10 cellular contexts compared by ENCODE assay signal in the genomic region with DNA sequence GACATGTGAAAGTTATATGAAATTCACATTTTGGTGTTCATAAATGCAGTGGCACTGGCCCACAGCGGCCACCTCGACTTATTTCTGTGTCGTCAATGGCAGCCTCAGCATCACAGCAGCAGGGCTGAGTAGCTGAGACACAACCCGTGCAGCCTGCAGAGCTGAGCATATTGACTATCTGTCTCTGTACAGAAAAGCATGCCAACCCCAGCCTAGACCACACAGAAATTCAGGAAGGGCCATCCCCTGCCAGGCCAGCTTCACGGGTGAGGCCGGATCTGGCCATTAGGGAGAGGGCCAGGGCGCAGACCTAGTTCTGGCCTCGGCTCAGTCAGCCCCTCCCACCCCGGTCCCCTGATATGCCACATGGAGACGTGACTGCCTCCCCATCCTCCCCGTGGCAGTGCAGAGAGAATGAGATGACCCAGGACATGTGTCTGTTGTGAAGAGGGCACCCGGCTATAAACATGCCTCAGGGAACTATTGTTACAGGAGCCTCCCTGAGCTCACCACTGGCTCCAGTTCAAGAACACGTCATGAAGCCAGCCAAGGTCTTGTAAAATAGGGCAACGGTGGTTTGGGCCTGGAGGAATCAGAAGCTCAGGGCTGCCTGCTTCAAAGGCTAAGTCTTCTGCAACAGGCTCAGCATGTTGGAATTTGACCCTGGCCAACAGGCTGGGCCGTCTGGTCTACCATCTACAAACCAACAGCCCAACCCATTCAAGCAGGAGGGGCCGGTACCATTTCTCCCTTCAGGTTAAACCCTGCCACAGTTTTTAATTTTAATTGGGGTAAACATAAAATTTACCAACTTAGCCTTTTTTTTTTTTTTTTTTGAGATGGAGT. TPM values are rescaled to one million over a fixed set of nuclear protein-coding genes. Genes with fewer than 3 reads are reported as not detected.
DNase-seq lines count a peak whose midpoint lies in the region; ATAC-seq lines count a peak whose summit lies in the region.
"Had no signal": no experiment of that assay in that cellular context is flagged by ENCODE, and none has a peak within 500 bp of the region (broad histone marks: within the 10 kb centered on the region; RNA-seq: fewer than 3 reads in every experiment).

No MANE protein-coding gene starts in this region.

- H3K4me1 ChIP-seq in ACC112 (ENCODE audit: control insufficient read depth, insufficient read depth, low read length, unreplicated experiment), result peaks cover 12% of the 10 kb centered on the region

- H3K79me2 ChIP-seq in ACC112 (ENCODE audit: control insufficient read depth, insufficient read depth, low read length, unreplicated experiment), result no peaks in the 10 kb centered on the region

- no peak for ATAC-seq in GM18870 (IDR thresholded peaks at IDR 0.05; ENCODE audit: unreplicated experiment)

- H3K27me3 ChIP-seq in ACC112 (ENCODE audit: insufficient read depth, low read length) (no peaks in the 10 kb centered on the region), MG63 (no peaks in the 10 kb centered on the region)

- peak; percentile 97 for DNase-seq in MG63
- peak; percentile 97 for DNase-seq in astrocyte of the hippocampus (ENCODE audit: low read depth, low spot score)
- DNase-seq in iris pigment epithelial cell (ENCODE audit: low read depth), result peak; percentile 100
- peak; percentile 86 for DNase-seq in superior temporal gyrus (ENCODE audit: extremely low spot score)
- no peak for DNase-seq in activated naive CD4-positive, alpha-beta T cell treated with anti-CD3 and anti-CD28 coated beads, Interleukin-2, amount 50 U/mL, for 16 hours
- no peak for DNase-seq in NAMALWA (ENCODE audit: low spot score)
- DNase-seq: activated B cell treated with CpG ODN at 0.5 μM for 24 hours, DND-41 had no signal

- no peaks in the 10 kb centered on the region for H3K9me3 ChIP-seq in MG63

- H3K27ac ChIP-seq in ACC112 (ENCODE audit: low read depth, low read length), result peak overlapping the region; percentile 62

- H3K36me3 ChIP-seq in ACC112 (ENCODE audit: insufficient read depth, low read length), result no peaks in the 10 kb centered on the region
- no peaks in the 10 kb centered on the region for H3K36me3 ChIP-seq in MG63

- peak overlapping the region; percentile 10 for H2AFZ ChIP-seq in ACC112 (ENCODE audit: low read length, unreplicated experiment)

- H3K4me3 ChIP-seq in ACC112 (ENCODE audit: low read depth, low read length), result no peak overlapping the region
- no peak overlapping the region for H3K4me3 ChIP-seq in MG63

RNA-seq across cellular contexts. Expression of a gene that starts 25.5 kb away (rescaled TPM):
- total RNA-seq in MG63 (2014; rRNA removed; shearing (Covaris generic); ENCODE audit: low replicate concordance), result 35.4 and 66.8 TPM in 2 replicates

Comparison
In these comparisons a context has a peak if more than half of its experiments do, and no peak if none do; other contexts are left out.
1. DNase-seq: peak in MG63 (single experiment), astrocyte of the hippocampus (single experiment), iris pigment epithelial cell (single experiment) and superior temporal gyrus (single experiment); none in activated naive CD4-positive, alpha-beta T cell treated with anti-CD3 and anti-CD28 coated beads, Interleukin-2, amount 50 U/mL, for 16 hours (single experiment) and NAMALWA (single experiment).